In genomic region chr2:118224144-118224887, GRCh38 we compare ENCODE assay signal across 8 cellular contexts.
A peak's percentile ranks its signal among the peaks of the same experiment; 100 is the strongest.
DNase-seq lines count a peak whose midpoint lies in the region; ATAC-seq, FAIRE-seq and TF ChIP-seq lines count a peak whose summit lies in the region.

No MANE protein-coding gene starts in this region.

- DNase-seq in HFFc6 (no peak), RWPE2 (ENCODE audit: low spot score) (no peak), bronchial epithelial cell (ENCODE audit: low read depth) (no peak), thyroid gland (peak; percentile 7), SJCRH30 (no peak), amniotic stem cell (lab: John Stamatoyannopoulos, UW) (no peak)

- H3K27ac ChIP-seq in RWPE2 (ENCODE audit: poor library complexity, severe bottlenecking) (no peak overlapping the region), mucosa of rectum (ENCODE audit: low read depth in 2 of 2, low read length in 2 of 2) (no peak overlapping the region), thyroid gland (no peak overlapping the region), SJCRH30 (no peak overlapping the region)

- WGBS in thyroid gland, 2 donors = 12 to 14% methylated on average over 33 to 47 of the region's 72 CpGs

- intact Hi-C loops in thyroid gland (cut with DNase I) = loop anchor here (5.0 kb wide), 1 partner anchor 638 kb away; no protein-coding TSS in a partner anchor

- ATAC-seq in GM18499 (IDR thresholded peaks at IDR 0.05; ENCODE audit: insufficient read depth, unreplicated experiment) = peak; percentile 27
- peak; percentile 59; the same call in 2 of the 3 replicates for ATAC-seq in RWPE2 (ENCODE audit: low read depth)

- no peaks in the 10 kb centered on the region for H3K9me3 Mint-ChIP-seq in HFFc6

- H3K36me3 ChIP-seq in RWPE2 (ENCODE audit: low read depth) (no peaks in the 10 kb centered on the region), bronchial epithelial cell (ENCODE audit: control insufficient read depth, insufficient read depth, low read length) (no peaks in the 10 kb centered on the region), mucosa of rectum (ENCODE audit: control insufficient read depth in 2 of 2, insufficient read depth in 2 of 2, low read length in 2 of 2) (no peaks in the 10 kb centered on the region), thyroid gland (no peaks in the 10 kb centered on the region), SJCRH30 (no peaks in the 10 kb centered on the region)

- H3K36me3 Mint-ChIP-seq in HFFc6 (ENCODE audit: low read depth) = no peaks in the 10 kb centered on the region

- H3K9me3 ChIP-seq in RWPE2 (ENCODE audit: severe bottlenecking) (no peaks in the 10 kb centered on the region), mucosa of rectum (ENCODE audit: control insufficient read depth in 2 of 2, low read length in 2 of 2) (no peaks in the 10 kb centered on the region), thyroid gland (no peaks in the 10 kb centered on the region), SJCRH30 (replicated peaks) (no peaks in the 10 kb centered on the region)

- peak overlapping the region; percentile 68 for H3K4me3 Mint-ChIP-seq in HFFc6

- H3K27ac Mint-ChIP-seq in HFFc6 = no peak overlapping the region

- no peak for TF ChIP-seq POLR2A in thyroid gland (IDR thresholded peaks at IDR 0.05)

- TF ChIP-seq CTCF in HFFc6 (IDR thresholded peaks at IDR 0.05) (no peak), RWPE2 (IDR thresholded peaks at IDR 0.05; ENCODE audit: poor library complexity, severe bottlenecking) (no peak), bronchial epithelial cell (IDR thresholded peaks at IDR 0.05; ENCODE audit: insufficient read depth, low read length, severe bottlenecking) (no peak), thyroid gland (IDR thresholded peaks at IDR 0.05) (no peak)

- peak overlapping the region; percentile 6 to 19 for H3K9ac ChIP-seq in mucosa of rectum (ENCODE audit: low read depth in 1 of 2, low read length in 2 of 2)

- no peaks in the 10 kb centered on the region for H3K4me1 Mint-ChIP-seq in HFFc6 (ENCODE audit: low read depth)

- no peak for FAIRE-seq in bronchial epithelial cell (lab: Jason Lieb, UNC)

- peaks cover 14% of the 10 kb centered on the region for H3K4me1 ChIP-seq in RWPE2 (ENCODE audit: insufficient read depth, poor library complexity, severe bottlenecking)
- peaks cover 10 to 11% of the 10 kb centered on the region in 2 donors for H3K4me1 ChIP-seq in mucosa of rectum (ENCODE audit: control insufficient read depth in 2 of 2, insufficient read depth in 2 of 2, low read length in 2 of 2)
- H3K4me1 ChIP-seq in thyroid gland = peaks cover 0 to 14% of the 10 kb centered on the region in 2 donors
- no peaks in the 10 kb centered on the region for H3K4me1 ChIP-seq in SJCRH30

- H3K27me3 ChIP-seq in RWPE2 (ENCODE audit: insufficient read depth, poor library complexity, severe bottlenecking) (peaks cover 22% of the 10 kb centered on the region), bronchial epithelial cell (ENCODE audit: control insufficient read depth, insufficient read depth, low read length) (no peaks in the 10 kb centered on the region), mucosa of rectum (ENCODE audit: control insufficient read depth in 2 of 2, insufficient read depth in 2 of 2, low read length in 2 of 2) (peaks cover 38 to 62% of the 10 kb centered on the region in 2 donors), thyroid gland (peaks cover 39% of the 10 kb centered on the region), SJCRH30 (peaks cover 8% of the 10 kb centered on the region; the same call in 1 of the 2 replicates)

- H3K4me3 ChIP-seq in RWPE2 (ENCODE audit: severe bottlenecking) (peak overlapping the region; percentile 27), bronchial epithelial cell (ENCODE audit: low read depth, low read length) (peak overlapping the region; percentile 43), mucosa of rectum (ENCODE audit: low read length in 2 of 2) (peak overlapping the region; percentile 63 to 69), thyroid gland (replicated peaks in 1 of 3) (peak overlapping the region in 2 of 3 donors; percentile 18 to 25), SJCRH30 (no peak overlapping the region)

- H3K27me3 Mint-ChIP-seq in HFFc6 (ENCODE audit: insufficient read depth) = peaks cover 29% of the 10 kb centered on the region

Comparison
In these comparisons a context has a peak if more than half of its experiments do, and no peak if none do; other contexts are left out.
1. DNase-seq: peak in thyroid gland (2 of 2); none in HFFc6 (single experiment), RWPE2 (single experiment), bronchial epithelial cell (single experiment), SJCRH30 (0 of 2) and amniotic stem cell (single experiment).